Comparison of ENCODE assay signal across 1 cellular context in the genomic region with DNA sequence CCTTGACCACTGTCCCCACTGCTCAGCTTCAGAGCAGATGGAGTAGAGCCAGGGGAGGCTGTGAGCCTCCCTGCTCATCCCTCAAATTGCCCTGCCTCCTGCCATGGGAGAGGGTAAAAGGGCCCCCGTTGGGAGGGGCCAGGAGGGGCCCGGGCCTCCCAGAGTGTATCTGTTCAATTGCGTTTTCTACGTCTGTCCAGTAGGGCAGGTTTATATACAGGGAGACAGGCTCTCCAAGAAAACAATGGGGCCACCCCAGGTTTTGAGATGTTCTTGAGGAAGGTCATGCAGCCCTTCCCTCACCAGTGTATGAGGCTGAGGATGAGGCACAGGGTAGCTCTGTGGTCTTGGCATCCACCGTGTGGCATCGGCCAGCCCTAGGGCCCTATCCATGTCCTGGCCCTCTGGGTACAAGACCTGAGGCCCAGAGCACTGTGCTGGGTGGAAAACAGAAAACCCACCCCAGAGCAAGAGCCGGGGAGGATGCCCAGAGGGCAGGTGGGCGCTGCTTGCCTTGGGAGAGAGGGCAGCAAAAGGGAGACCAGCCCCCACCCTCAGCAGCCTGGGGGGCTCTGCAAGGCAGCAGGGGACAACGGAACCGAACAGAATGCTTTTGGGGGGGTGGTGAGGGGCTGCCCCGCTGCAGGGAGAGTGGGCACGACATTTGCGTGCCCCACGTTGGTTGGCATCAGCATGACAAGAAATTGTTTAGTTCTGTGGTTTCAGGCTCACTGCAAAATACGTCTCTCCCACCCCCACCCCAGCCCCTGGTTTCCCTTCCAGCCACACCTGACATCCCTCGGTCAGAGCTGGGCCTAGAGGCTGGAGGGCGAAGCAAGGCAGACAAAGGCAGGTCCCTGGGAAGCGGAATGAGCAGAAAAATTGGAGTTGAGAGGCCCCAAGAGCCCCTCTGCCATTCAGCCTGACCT.
TF ChIP-seq lines count a peak whose summit lies in the region.

No MANE protein-coding gene starts in this region.

TF ChIP-seq in GM12878, 131 proteins besides CTCF, POLR2A, EP300 and RAD21:
- no peak for TF ChIP-seq NR2C2 (IDR thresholded peaks at IDR 0.05; ENCODE audit: borderline replicate concordance, control insufficient read depth, insufficient read length, low read depth)
- no peak for TF ChIP-seq CUX1 (IDR thresholded peaks at IDR 0.05; ENCODE audit: insufficient replicate concordance, low read depth, low read length)
- TF ChIP-seq IKZF2 (IDR thresholded peaks at IDR 0.05), result no peak
- no peak for TF ChIP-seq ZNF217 (IDR thresholded peaks at IDR 0.05)
- TF ChIP-seq ZNF274 (IDR thresholded peaks at IDR 0.05; ENCODE audit: insufficient read depth, insufficient read length), result no peak
- TF ChIP-seq ZNF24 (IDR thresholded peaks at IDR 0.05), result no peak
- TF ChIP-seq, protein P1, sequence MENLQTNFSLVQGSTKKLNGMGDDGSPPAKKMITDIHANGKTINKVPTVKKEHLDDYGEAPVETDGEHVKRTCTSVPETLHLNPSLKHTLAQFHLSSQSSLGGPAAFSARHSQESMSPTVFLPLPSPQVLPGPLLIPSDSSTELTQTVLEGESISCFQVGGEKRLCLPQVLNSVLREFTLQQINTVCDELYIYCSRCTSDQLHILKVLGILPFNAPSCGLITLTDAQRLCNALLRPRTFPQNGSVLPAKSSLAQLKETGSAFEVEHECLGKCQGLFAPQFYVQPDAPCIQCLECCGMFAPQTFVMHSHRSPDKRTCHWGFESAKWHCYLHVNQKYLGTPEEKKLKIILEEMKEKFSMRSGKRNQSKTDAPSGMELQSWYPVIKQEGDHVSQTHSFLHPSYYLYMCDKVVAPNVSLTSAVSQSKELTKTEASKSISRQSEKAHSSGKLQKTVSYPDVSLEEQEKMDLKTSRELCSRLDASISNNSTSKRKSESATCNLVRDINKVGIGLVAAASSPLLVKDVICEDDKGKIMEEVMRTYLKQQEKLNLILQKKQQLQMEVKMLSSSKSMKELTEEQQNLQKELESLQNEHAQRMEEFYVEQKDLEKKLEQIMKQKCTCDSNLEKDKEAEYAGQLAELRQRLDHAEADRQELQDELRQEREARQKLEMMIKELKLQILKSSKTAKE (IDR thresholded peaks at IDR 0.05; ENCODE audit: low read depth, poor library complexity, severe bottlenecking), result no peak
- no peak for TF ChIP-seq NFXL1 (IDR thresholded peaks at IDR 0.05; ENCODE audit: borderline replicate concordance)
- TF ChIP-seq CHD4 (IDR thresholded peaks at IDR 0.05), result no peak
- TF ChIP-seq IKZF1 (conservative IDR thresholded peaks at IDR 0.05), result no peak
- no peak for TF ChIP-seq ZNF384 (IDR thresholded peaks at IDR 0.05; ENCODE audit: borderline replicate concordance, low read depth, low read length)
- TF ChIP-seq YY1 (IDR thresholded peaks at IDR 0.05; ENCODE audit: low read depth, low read length), result no peak
- TF ChIP-seq POLR2AphosphoS2 (IDR thresholded peaks at IDR 0.05; ENCODE audit: low read depth, low read length), result no peak
